34 cellular contexts compared by ENCODE assay signal in genomic region chr19:31892060-31892459, GRCh38.
"Had no signal": no experiment of that assay in that cellular context is flagged by ENCODE, and none has a peak within 500 bp of the region (broad histone marks: within the 10 kb centered on the region; RNA-seq: fewer than 3 reads in every experiment).

No MANE protein-coding gene starts in this region.

- H3K4me1 Mint-ChIP-seq: activated CD4-positive, alpha-beta T cell treated with anti-CD3 and anti-CD28 coated beads for 36 hours; activated CD4-positive, alpha-beta T cell treated with anti-CD3 and anti-CD28 coated beads, Interleukin-2, amount 10 ng/mL, durations not matched to agents 24 days and 14 days; activated CD8-positive, alpha-beta memory T cell treated with anti-CD3 and anti-CD28 coated beads, Interleukin-2, amount 10 ng/mL, durations not matched to agents 7 days and 5 days; activated naive CD4-positive, alpha-beta T cell treated with anti-CD3 and anti-CD28 coated beads, Interleukin-2, amount 10 ng/mL, durations not matched to agents 7 days and 5 days; activated naive CD8-positive, alpha-beta T cell treated with anti-CD3 and anti-CD28 coated beads, Interleukin-2, amount 10 ng/mL, durations not matched to agents 7 days and 5 days; brain; T-helper 17 cell had no signal

- ATAC-seq: activated CD4-positive, alpha-beta T cell treated with anti-CD3 and anti-CD28 coated beads for 36 hours; activated CD8-positive, alpha-beta memory T cell treated with anti-CD3 and anti-CD28 coated beads, Interleukin-2, amount 10 ng/mL, durations not matched to agents 7 days and 5 days; activated CD8-positive, alpha-beta T cell treated with anti-CD3 and anti-CD28 coated beads, Interleukin-2, amount 10 ng/mL, durations not matched to agents 7 days and 5 days; activated naive CD4-positive, alpha-beta T cell treated with anti-CD3 and anti-CD28 coated beads, Interleukin-2, amount 50 U/mL, for 72 hours; activated T-cell treated with anti-CD3 and anti-CD28 coated beads, Interleukin-2, amount 50 U/mL, for 72 hours; gastroesophageal sphincter; T-helper 17 cell had no signal

- H3K9me3 ChIP-seq: ascending aorta, colonic mucosa had no signal

- FAIRE-seq: endometrium, endothelial cell of umbilical vein had no signal

- H3K27me3 ChIP-seq: ascending aorta, cardiac muscle cell, colonic mucosa, esophagus squamous epithelium, gastroesophageal sphincter had no signal

- H3K36me3 ChIP-seq: ascending aorta, breast epithelium, cardiac muscle cell, colonic mucosa, esophagus squamous epithelium, gastroesophageal sphincter, WERI-Rb-1 had no signal

- H3K27me3 Mint-ChIP-seq: activated CD4-positive, alpha-beta memory T cell treated with anti-CD3 and anti-CD28 coated beads for 36 hours; activated CD4-positive, alpha-beta T cell treated with anti-CD3 and anti-CD28 coated beads, Interleukin-2, amount 10 ng/mL, durations not matched to agents 24 days and 14 days; activated CD8-positive, alpha-beta memory T cell treated with anti-CD3 and anti-CD28 coated beads, Interleukin-2, amount 10 ng/mL, durations not matched to agents 7 days and 5 days; activated naive CD4-positive, alpha-beta T cell treated with anti-CD3 and anti-CD28 coated beads, Interleukin-2, amount 10 ng/mL, durations not matched to agents 7 days and 5 days; activated naive CD8-positive, alpha-beta T cell treated with anti-CD3 and anti-CD28 coated beads, Interleukin-2, amount 10 ng/mL, durations not matched to agents 7 days and 5 days; activated T-cell treated with anti-CD3 and anti-CD28 coated beads, Interleukin-2, amount 50 U/mL, for 24 hours; T-helper 17 cell had no signal

- H3K36me3 Mint-ChIP-seq: activated CD4-positive, alpha-beta memory T cell treated with anti-CD3 and anti-CD28 coated beads for 36 hours; activated CD8-positive, alpha-beta memory T cell treated with anti-CD3 and anti-CD28 coated beads, Interleukin-2, amount 10 ng/mL, durations not matched to agents 7 days and 5 days; activated naive CD4-positive, alpha-beta T cell treated with anti-CD3 and anti-CD28 coated beads, Interleukin-2, amount 10 ng/mL, durations not matched to agents 7 days and 5 days; activated naive CD8-positive, alpha-beta T cell treated with anti-CD3 and anti-CD28 coated beads, Interleukin-2, amount 10 ng/mL, durations not matched to agents 7 days and 5 days; brain had no signal

- DNase-seq: activated CD4-positive, alpha-beta memory T cell treated with anti-CD3 and anti-CD28 coated beads for 36 hours; activated CD4-positive, alpha-beta T cell treated with anti-CD3 and anti-CD28 coated beads for 36 hours; activated CD4-positive, CD25-positive, alpha-beta regulatory T cell; activated CD4-positive, CD25-positive, alpha-beta regulatory T cell treated with anti-CD3 and anti-CD28 coated beads, Interleukin-2, amount 50 U/mL, for 72 hours; activated CD8-positive, alpha-beta memory T cell treated with anti-CD3 and anti-CD28 coated beads, Interleukin-2, amount 10 ng/mL, durations not matched to agents 7 days and 5 days; activated CD8-positive, alpha-beta memory T cell treated with anti-CD3 and anti-CD28 coated beads, Interleukin-2, amount 50 U/mL, for 4 hours; activated CD8-positive, alpha-beta T cell treated with anti-CD3 and anti-CD28 coated beads, Interleukin-2, amount 10 ng/mL, durations not matched to agents 7 days and 5 days; activated gamma-delta T cell; activated naive CD4-positive, alpha-beta T cell; activated naive CD4-positive, alpha-beta T cell treated with anti-CD3 and anti-CD28 coated beads, Interleukin-2, amount 10 ng/mL, durations not matched to agents 7 days and 5 days; activated naive CD8-positive, alpha-beta T cell treated with anti-CD3 and anti-CD28 coated beads, Interleukin-2, amount 10 ng/mL, durations not matched to agents 7 days and 5 days; activated T-cell treated with anti-CD3 and anti-CD28 coated beads, Interleukin-2, amount 50 U/mL, for 24 hours; activated T-cell treated with anti-CD3 and anti-CD28 coated beads, Interleukin-2, amount 50 U/mL, for 72 hours; central memory CD4-positive, alpha-beta T cell; cerebellar nuclear complex; colonic mucosa; effector CD8-positive, alpha-beta T cell; esophagus squamous epithelium; foreskin melanocyte; T-helper 1 cell; T-helper 17 cell; T1000; WERI-Rb-1 had no signal

- H3K9me3 Mint-ChIP-seq: activated CD4-positive, alpha-beta T cell treated with anti-CD3 and anti-CD28 coated beads, Interleukin-2, amount 10 ng/mL, durations not matched to agents 24 days and 14 days had no signal

- H3K4me3 ChIP-seq: ascending aorta, breast epithelium, cardiac muscle cell, colonic mucosa, esophagus squamous epithelium, gastroesophageal sphincter had no signal

- H3K27ac ChIP-seq: ascending aorta, breast epithelium, cardiac muscle cell, colonic mucosa, epithelial cell of prostate, esophagus squamous epithelium, gastroesophageal sphincter, WERI-Rb-1 had no signal

- H3K4me1 ChIP-seq: ascending aorta, breast epithelium, colonic mucosa, esophagus squamous epithelium, gastroesophageal sphincter had no signal

- H3K27ac Mint-ChIP-seq: activated CD4-positive, alpha-beta memory T cell treated with anti-CD3 and anti-CD28 coated beads for 36 hours; activated CD4-positive, alpha-beta T cell treated with anti-CD3 and anti-CD28 coated beads for 36 hours; activated CD4-positive, alpha-beta T cell treated with anti-CD3 and anti-CD28 coated beads, Interleukin-2, amount 10 ng/mL, durations not matched to agents 24 days and 14 days; activated CD8-positive, alpha-beta memory T cell treated with anti-CD3 and anti-CD28 coated beads, Interleukin-2, amount 10 ng/mL, durations not matched to agents 7 days and 5 days; activated CD8-positive, alpha-beta T cell treated with anti-CD3 and anti-CD28 coated beads, Interleukin-2, amount 10 ng/mL, durations not matched to agents 7 days and 5 days; activated naive CD4-positive, alpha-beta T cell treated with anti-CD3 and anti-CD28 coated beads, Interleukin-2, amount 10 ng/mL, durations not matched to agents 7 days and 5 days; activated naive CD4-positive, alpha-beta T cell treated with anti-CD3 and anti-CD28 coated beads, Interleukin-2, amount 50 U/mL, for 72 hours; activated naive CD8-positive, alpha-beta T cell treated with anti-CD3 and anti-CD28 coated beads, Interleukin-2, amount 10 ng/mL, durations not matched to agents 7 days and 5 days; activated T-cell treated with anti-CD3 and anti-CD28 coated beads, Interleukin-2, amount 50 U/mL, for 24 hours; activated T-cell treated with anti-CD3 and anti-CD28 coated beads, Interleukin-2, amount 50 U/mL, for 72 hours; brain; T-helper 17 cell; T-helper 2 cell treated with Interferon-gamma antibody and Interleukin-4, amounts not matched to agents 5 μg/mL and 100 μg/mL, for 36 hours had no signal

- H3K4me3 Mint-ChIP-seq: activated CD4-positive, alpha-beta memory T cell treated with anti-CD3 and anti-CD28 coated beads for 36 hours; activated CD4-positive, alpha-beta T cell treated with anti-CD3 and anti-CD28 coated beads for 36 hours; activated CD4-positive, alpha-beta T cell treated with anti-CD3 and anti-CD28 coated beads, Interleukin-2, amount 10 ng/mL, durations not matched to agents 24 days and 14 days; activated CD8-positive, alpha-beta memory T cell treated with anti-CD3 and anti-CD28 coated beads, Interleukin-2, amount 10 ng/mL, durations not matched to agents 7 days and 5 days; activated CD8-positive, alpha-beta T cell treated with anti-CD3 and anti-CD28 coated beads, Interleukin-2, amount 10 ng/mL, durations not matched to agents 7 days and 5 days; activated naive CD4-positive, alpha-beta T cell treated with anti-CD3 and anti-CD28 coated beads, Interleukin-2, amount 10 ng/mL, durations not matched to agents 7 days and 5 days; activated naive CD8-positive, alpha-beta T cell treated with anti-CD3 and anti-CD28 coated beads, Interleukin-2, amount 10 ng/mL, durations not matched to agents 7 days and 5 days; activated T-cell treated with anti-CD3 and anti-CD28 coated beads, Interleukin-2, amount 50 U/mL, for 24 hours; activated T-cell treated with anti-CD3 and anti-CD28 coated beads, Interleukin-2, amount 50 U/mL, for 72 hours; brain; T-helper 17 cell; T-helper 2 cell treated with Interferon-gamma antibody and Interleukin-4, amounts not matched to agents 5 μg/mL and 100 μg/mL, for 36 hours had no signal
